ENCODE assay signal across 15 cellular contexts in the genomic region with DNA sequence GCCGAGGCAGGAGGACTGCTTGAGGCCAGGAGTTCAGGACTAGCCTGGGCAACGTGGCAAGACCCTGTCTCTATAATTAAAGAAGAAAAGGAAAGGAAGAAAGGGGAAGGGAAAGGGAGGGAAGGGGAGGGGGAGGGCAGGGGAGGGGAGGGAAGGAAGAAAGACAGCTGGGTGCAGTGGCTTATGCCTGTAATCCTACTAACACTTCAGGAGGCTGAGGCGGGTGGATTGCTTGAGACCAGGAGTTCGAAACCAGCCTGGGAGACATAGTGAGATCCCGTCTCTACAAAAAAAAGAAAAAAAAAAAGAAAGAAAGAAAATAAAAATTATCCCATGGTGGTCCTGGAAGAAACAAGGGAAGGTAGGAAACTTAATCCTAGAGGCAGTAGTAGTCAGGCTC. TPM values are rescaled to one million over a fixed set of nuclear protein-coding genes. Genes with fewer than 3 reads are reported as not detected.
DNase-seq lines count a peak whose midpoint lies in the region; ATAC-seq and TF ChIP-seq lines count a peak whose summit lies in the region.
"Had no signal": no experiment of that assay in that cellular context is flagged by ENCODE, and none has a peak within 500 bp of the region (broad histone marks: within the 10 kb centered on the region; RNA-seq: fewer than 3 reads in every experiment).

No MANE protein-coding gene starts in this region.

- peak overlapping the region; percentile 54; the same call in 1 of the 2 replicates for H3K27ac ChIP-seq in Karpas-422 (ENCODE audit: low read length)
- H3K27ac ChIP-seq: 22Rv1, esophagus muscularis mucosa, prostate gland had no signal

- H2AFZ ChIP-seq in Karpas-422 (ENCODE audit: low read length) = no peak overlapping the region

- no peaks in the 10 kb centered on the region for H3K9me2 ChIP-seq in Karpas-422 (replicated peaks; ENCODE audit: insufficient read depth, low read length)

- peaks cover 43% of the 10 kb centered on the region for H3K79me2 ChIP-seq in Karpas-422 (ENCODE audit: low read length)

- no peak for TF ChIP-seq CTCF in natural killer cell (IDR thresholded peaks at IDR 0.05)

- no peaks in the 10 kb centered on the region for H3K9me3 ChIP-seq in Karpas-422 (ENCODE audit: low read length)
- H3K9me3 ChIP-seq: esophagus muscularis mucosa, HAP-1, heart left ventricle, prostate gland had no signal

- intact Hi-C loops in natural killer cell (cut with micrococcal nuclease) = no loop called here

- no peaks in the 10 kb centered on the region; the same call in 1 of the 2 replicates for H3K36me3 ChIP-seq in Karpas-422 (ENCODE audit: insufficient read depth, low read length)
- H3K36me3 ChIP-seq: prostate gland had no signal

- peaks cover 63% of the 10 kb centered on the region for H3K4me1 Mint-ChIP-seq in activated naive CD8-positive, alpha-beta T cell treated with anti-CD3 and anti-CD28 coated beads for 36 hours
- peaks cover 66 to 80% of the 10 kb centered on the region in 2 donors for H3K4me1 Mint-ChIP-seq in natural killer cell

- DNase-seq in NCI-H82 (lab: John Stamatoyannopoulos, UW) (peak; percentile 61), NCI-H82 treated with DMSO at 0.1 percent for 48 hours (lab: John Stamatoyannopoulos, UW; ENCODE audit: unreplicated experiment) (no peak), Karpas-422 (no peak), natural killer cell (no peak), cortex of kidney (lab: John Stamatoyannopoulos, UW) (no peak), NCI-H345 (lab: John Stamatoyannopoulos, UW) (no peak), NCI-H2196 treated with DMSO at 0.1 percent for 48 hours (lab: John Stamatoyannopoulos, UW; ENCODE audit: unreplicated experiment) (no peak)
- no peak for DNase-seq in activated naive CD8-positive, alpha-beta T cell treated with anti-CD3 and anti-CD28 coated beads for 36 hours
- DNase-seq: CD8-positive, alpha-beta T cell; heart left ventricle had no signal

- H4K20me1 ChIP-seq in Karpas-422 (ENCODE audit: insufficient read depth, low read depth, low read length) = no peaks in the 10 kb centered on the region

- H3K27me3 ChIP-seq in Karpas-422 (ENCODE audit: low read length) = no peaks in the 10 kb centered on the region
- H3K27me3 ChIP-seq: esophagus muscularis mucosa, heart left ventricle had no signal

- peaks cover 67% of the 10 kb centered on the region for H3K36me3 Mint-ChIP-seq in activated naive CD8-positive, alpha-beta T cell treated with anti-CD3 and anti-CD28 coated beads for 36 hours
- H3K36me3 Mint-ChIP-seq in natural killer cell = no peaks in the 10 kb centered on the region

- peaks cover 74% of the 10 kb centered on the region for H3K4me1 ChIP-seq in Karpas-422 (ENCODE audit: low read length)

- ATAC-seq in natural killer cell = no peak
- ATAC-seq: CD8-positive, alpha-beta T cell; heart left ventricle had no signal

- no peak overlapping the region for H3K4me3 ChIP-seq in Karpas-422 (ENCODE audit: low read length)
- H3K4me3 ChIP-seq: coronary artery, esophagus muscularis mucosa, HAP-1, heart left ventricle, prostate gland had no signal

- H3K9ac ChIP-seq in Karpas-422 (ENCODE audit: low read length) = no peak overlapping the region

- no peak overlapping the region for H3K4me2 ChIP-seq in Karpas-422 (ENCODE audit: low read depth, low read length, poor library complexity, severe bottlenecking)

- H3K27me3 Mint-ChIP-seq in activated naive CD8-positive, alpha-beta T cell treated with anti-CD3 and anti-CD28 coated beads for 36 hours = no peaks in the 10 kb centered on the region
- no peaks in the 10 kb centered on the region for H3K27me3 Mint-ChIP-seq in natural killer cell (ENCODE audit: low read depth in 2 of 2)

- peak overlapping the region; percentile 58 for H3K27ac Mint-ChIP-seq in activated naive CD8-positive, alpha-beta T cell treated with anti-CD3 and anti-CD28 coated beads for 36 hours
- peak overlapping the region; percentile 89 to 100 for H3K27ac Mint-ChIP-seq in natural killer cell

- H3K4me3 Mint-ChIP-seq in activated naive CD8-positive, alpha-beta T cell treated with anti-CD3 and anti-CD28 coated beads for 36 hours = no peak overlapping the region
- peak overlapping the region; percentile 67 for H3K4me3 Mint-ChIP-seq in natural killer cell
- H3K4me3 Mint-ChIP-seq: CD8-positive, alpha-beta T cell had no signal

- no peaks in the 10 kb centered on the region for H3K9me3 Mint-ChIP-seq in activated naive CD8-positive, alpha-beta T cell treated with anti-CD3 and anti-CD28 coated beads for 36 hours
- no peaks in the 10 kb centered on the region for H3K9me3 Mint-ChIP-seq in natural killer cell
- H3K9me3 Mint-ChIP-seq: CD8-positive, alpha-beta T cell had no signal

RNA-seq across cellular contexts. Expression of a gene that starts 33.5 kb away (rescaled TPM):
- 41.0 and 56.1 TPM in 2 replicates for total RNA-seq in Karpas-422 (2014; rRNA removed; shearing (Covaris generic); ENCODE audit: low replicate concordance)
- total RNA-seq in activated naive CD8-positive, alpha-beta T cell treated with anti-CD3 and anti-CD28 coated beads for 36 hours = 100 to 1,000 TPM; 196 to 206 TPM
- total RNA-seq in natural killer cell = 10 to 100 TPM; 67.4 to 92.6 (median 78.6) TPM

RNA-seq across cellular contexts. Expression of a gene that starts 49.9 kb away (rescaled TPM):
- total RNA-seq in Karpas-422 (2014; rRNA removed; shearing (Covaris generic); ENCODE audit: low replicate concordance) = 54.0 and 55.5 TPM in 2 replicates
- total RNA-seq in activated naive CD8-positive, alpha-beta T cell treated with anti-CD3 and anti-CD28 coated beads for 36 hours = 100 to 1,000 TPM; 111 TPM
- 1 to 10 TPM; 2.2 to 4.2 (median 2.2) TPM for total RNA-seq in natural killer cell

RNA-seq across cellular contexts. Expression of a gene that starts 51.4 kb away (rescaled TPM):
- total RNA-seq in Karpas-422 (2014; rRNA removed; shearing (Covaris generic); ENCODE audit: low replicate concordance) = not detected in 2 replicates
- total RNA-seq in activated naive CD8-positive, alpha-beta T cell treated with anti-CD3 and anti-CD28 coated beads for 36 hours = not detected
- not detected for total RNA-seq in natural killer cell
- total RNA-seq: CD8-positive, alpha-beta T cell had no signal

Comparison
In these comparisons a context has a peak if more than half of its experiments do, and no peak if none do; other contexts are left out.
1. RNA of a gene that starts 49.9 kb away (total RNA-seq): 111 TPM in activated naive CD8-positive, alpha-beta T cell treated with anti-CD3 and anti-CD28 coated beads for 36 hours and 54.0 to 55.5 TPM in Karpas-422; 2.2 to 4.2 TPM in natural killer cell; every median in the first group is over 10 times any median in the second.